In the genomic region with DNA sequence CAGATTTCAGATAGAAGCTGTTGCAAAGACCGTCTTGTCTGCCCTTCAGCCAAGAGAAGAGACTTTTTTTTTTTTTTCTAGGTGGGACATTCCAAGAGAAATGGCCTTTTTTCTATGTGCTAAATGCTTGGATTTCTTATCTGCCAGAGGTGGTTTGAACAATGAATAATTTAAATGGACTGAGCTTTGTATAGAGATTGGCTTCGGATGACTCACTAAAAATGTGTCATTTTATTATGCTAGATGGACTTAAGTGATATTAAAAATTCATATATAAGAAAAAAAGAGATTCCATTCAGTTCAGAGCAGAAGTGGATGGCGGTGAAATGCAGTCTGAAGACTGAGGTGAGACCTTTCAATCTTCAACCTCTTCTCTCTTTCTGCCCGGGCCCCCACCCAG, we compare ENCODE assay signal across 10 cellular contexts.
"Had no signal": no experiment of that assay in that cellular context is flagged by ENCODE, and none has a peak within 500 bp of the region (broad histone marks: within the 10 kb centered on the region; RNA-seq: fewer than 3 reads in every experiment).

No MANE protein-coding gene starts in this region.

- H3K27ac Mint-ChIP-seq: activated CD4-positive, alpha-beta T cell treated with anti-CD3 and anti-CD28 coated beads for 36 hours; activated CD8-positive, alpha-beta T cell treated with anti-CD3 and anti-CD28 coated beads for 36 hours; T-helper 1 cell treated with Interleukin-12 subunit alpha and Interleukin-12 subunit beta and Interleukin-4 antibody, amounts not matched to agents 30 μg/mL and 1 μg/mL, for 36 hours had no signal

- DNase-seq: activated CD4-positive, alpha-beta T cell treated with anti-CD3 and anti-CD28 coated beads for 36 hours; activated CD8-positive, alpha-beta memory T cell treated with anti-CD3 and anti-CD28 coated beads, Interleukin-2, amount 50 U/mL, for 48 hours; activated CD8-positive, alpha-beta T cell treated with anti-CD3 and anti-CD28 coated beads for 36 hours; caudate nucleus; colonic mucosa; hypothalamus; stimulated activated CD4-positive, alpha-beta T cell treated with anti-CD3 and anti-CD28 coated beads, Interleukin-2, amount 100 ng/mL, for 24 hours; thyroid gland had no signal

- ATAC-seq: activated CD4-positive, alpha-beta T cell treated with anti-CD3 and anti-CD28 coated beads for 36 hours; activated CD8-positive, alpha-beta T cell treated with anti-CD3 and anti-CD28 coated beads for 36 hours had no signal

- H3K4me1 ChIP-seq: esophagus muscularis mucosa had no signal

- H3K4me1 Mint-ChIP-seq: activated CD4-positive, alpha-beta T cell treated with anti-CD3 and anti-CD28 coated beads for 36 hours had no signal

- H3K4me3 Mint-ChIP-seq: activated CD4-positive, alpha-beta T cell treated with anti-CD3 and anti-CD28 coated beads for 36 hours; activated CD8-positive, alpha-beta T cell treated with anti-CD3 and anti-CD28 coated beads for 36 hours; T-helper 1 cell treated with Interleukin-12 subunit alpha and Interleukin-12 subunit beta and Interleukin-4 antibody, amounts not matched to agents 30 μg/mL and 1 μg/mL, for 36 hours had no signal

- H3K4me3 ChIP-seq: colonic mucosa, esophagus muscularis mucosa, thyroid gland had no signal

- H3K27ac ChIP-seq: colonic mucosa, esophagus muscularis mucosa, thyroid gland had no signal

- H3K9me3 Mint-ChIP-seq: activated CD8-positive, alpha-beta T cell treated with anti-CD3 and anti-CD28 coated beads for 36 hours; T-helper 1 cell treated with Interleukin-12 subunit alpha and Interleukin-12 subunit beta and Interleukin-4 antibody, amounts not matched to agents 30 μg/mL and 1 μg/mL, for 36 hours had no signal

- H3K9me3 ChIP-seq: colonic mucosa, esophagus muscularis mucosa, thyroid gland had no signal

- H3K36me3 ChIP-seq: colonic mucosa, esophagus muscularis mucosa, thyroid gland had no signal

- H3K27me3 ChIP-seq: colonic mucosa, thyroid gland had no signal
